8 cellular contexts compared by ENCODE assay signal in the genomic region with DNA sequence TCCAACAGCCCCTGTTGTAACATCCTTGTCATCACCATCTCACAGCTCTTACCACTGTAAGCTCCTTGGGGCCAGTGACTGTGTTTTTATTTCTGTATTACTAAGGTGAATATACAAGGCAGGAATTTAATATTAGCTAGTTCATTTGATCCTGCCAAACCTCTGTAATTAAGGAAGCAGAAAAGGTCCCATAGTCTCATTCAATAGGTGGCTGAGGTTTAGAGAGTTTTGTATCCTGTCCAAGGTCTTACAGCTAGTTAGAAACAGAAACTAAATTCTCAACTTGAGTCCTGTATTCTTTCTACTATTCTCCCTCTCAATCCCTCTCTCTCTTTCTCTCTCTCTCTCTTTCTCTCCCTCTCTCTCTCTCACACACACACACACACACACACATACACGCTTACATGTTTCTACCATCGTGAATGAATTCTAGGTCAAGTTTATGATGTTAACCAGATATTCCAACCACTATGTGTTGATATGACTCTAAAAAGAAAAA. TPM values are rescaled to one million over a fixed set of nuclear protein-coding genes. Genes with fewer than 3 reads are reported as not detected.
DNase-seq lines count a peak whose midpoint lies in the region; ATAC-seq lines count a peak whose summit lies in the region.

No MANE protein-coding gene starts in this region.

- H3K36me3 ChIP-seq in stomach smooth muscle (ENCODE audit: control insufficient read depth in 2 of 2, insufficient read depth in 2 of 2, low read length in 2 of 2): no peaks in the 10 kb centered on the region

- peaks cover 20% of the 10 kb centered on the region for H3K36me3 Mint-ChIP-seq in activated CD4-positive, alpha-beta T cell treated with anti-CD3 and anti-CD28 coated beads, Interleukin-2, amount 10 ng/mL, durations not matched to agents 7 days and 5 days (ENCODE audit: low read depth)
- H3K36me3 Mint-ChIP-seq in activated CD4-positive, alpha-beta memory T cell treated with anti-CD3 and anti-CD28 coated beads for 36 hours: peaks cover 3% of the 10 kb centered on the region

- H3K27me3 ChIP-seq in stomach smooth muscle (ENCODE audit: control insufficient read depth in 1 of 2, insufficient read depth in 2 of 2, low read length in 2 of 2): no peaks in the 10 kb centered on the region

- H3K27ac Mint-ChIP-seq in activated CD4-positive, alpha-beta T cell treated with anti-CD3 and anti-CD28 coated beads, Interleukin-2, amount 10 ng/mL, durations not matched to agents 7 days and 5 days: peak overlapping the region; percentile 97
- peak overlapping the region; percentile 88 for H3K27ac Mint-ChIP-seq in activated CD4-positive, alpha-beta memory T cell treated with anti-CD3 and anti-CD28 coated beads for 36 hours

- H3K9me3 Mint-ChIP-seq in activated CD4-positive, alpha-beta T cell treated with anti-CD3 and anti-CD28 coated beads, Interleukin-2, amount 10 ng/mL, durations not matched to agents 7 days and 5 days: no peaks in the 10 kb centered on the region
- H3K9me3 Mint-ChIP-seq in activated CD4-positive, alpha-beta memory T cell treated with anti-CD3 and anti-CD28 coated beads for 36 hours: no peaks in the 10 kb centered on the region

- CTCF ChIA-PET in activated CD4-positive, alpha-beta T cell treated with anti-CD3 and anti-CD28 coated beads, Interleukin-2, amount 10 ng/mL, durations not matched to agents 7 days and 5 days (lab: Charles Lee): interaction anchor here (0.6 to 2.9 kb wide), 9 partner anchors 10 to 562 kb away, joined by 3 to 11 read pairs (median 4); partner anchors contain the start of genes CAPS2, GLIPR1L1 and KRR1
- CTCF ChIA-PET in activated CD4-positive, alpha-beta memory T cell treated with anti-CD3 and anti-CD28 coated beads for 36 hours (lab: Charles Lee): interaction anchor here (0.6 to 3.1 kb wide), 5 partner anchors 9 to 455 kb away, joined by 3 to 22 read pairs (median 3); partner anchors contain the start of genes GLIPR1L1 and GLIPR1L2

- no peaks in the 10 kb centered on the region for H3K27me3 Mint-ChIP-seq in activated CD4-positive, alpha-beta T cell treated with anti-CD3 and anti-CD28 coated beads, Interleukin-2, amount 10 ng/mL, durations not matched to agents 7 days and 5 days
- H3K27me3 Mint-ChIP-seq in activated CD4-positive, alpha-beta memory T cell treated with anti-CD3 and anti-CD28 coated beads for 36 hours: peaks cover 1% of the 10 kb centered on the region

- H3K4me3 ChIP-seq in stomach smooth muscle (ENCODE audit: low read length in 2 of 2): peak overlapping the region; percentile 63 to 81

- H3K4me1 ChIP-seq in stomach smooth muscle (ENCODE audit: control insufficient read depth, insufficient read depth, low read length): peaks cover 14% of the 10 kb centered on the region

- H3K9ac ChIP-seq in stomach smooth muscle (ENCODE audit: low read length in 2 of 2): peak overlapping the region; percentile 74 to 83

- ATAC-seq in HG03064 (IDR thresholded peaks at IDR 0.05; ENCODE audit: low read depth, unreplicated experiment): peak; percentile 35

- POLR2A ChIA-PET in activated CD4-positive, alpha-beta T cell treated with anti-CD3 and anti-CD28 coated beads, Interleukin-2, amount 10 ng/mL, durations not matched to agents 7 days and 5 days (lab: Charles Lee): interaction anchor here (1.2 kb wide), 1 partner anchor 89 kb away, joined by 9 read pairs; the partner anchor contains the start of gene GLIPR1L2
- POLR2A ChIA-PET in activated CD4-positive, alpha-beta memory T cell treated with anti-CD3 and anti-CD28 coated beads for 36 hours (lab: Charles Lee): interaction anchor here (1.0 to 3.2 kb wide), 5 partner anchors 9 to 604 kb away, joined by 3 to 10 read pairs (median 4); partner anchors contain the start of genes NAP1L1 and PHLDA1

- intact Hi-C loops in activated CD4-positive, alpha-beta memory T cell treated with anti-CD3 and anti-CD28 coated beads for 36 hours (cut with micrococcal nuclease): loop anchor here (1.0 to 10.0 kb wide), 18 partner anchors 9 to 1079 kb away; partner anchors contain the start of genes ATXN7L3B, GLIPR1L2, KRR1 and NAP1L1

- peaks cover 74% of the 10 kb centered on the region for H3K4me1 Mint-ChIP-seq in activated CD4-positive, alpha-beta T cell treated with anti-CD3 and anti-CD28 coated beads, Interleukin-2, amount 10 ng/mL, durations not matched to agents 7 days and 5 days
- H3K4me1 Mint-ChIP-seq in activated CD4-positive, alpha-beta memory T cell treated with anti-CD3 and anti-CD28 coated beads for 36 hours (ENCODE audit: low read depth): peaks cover 82% of the 10 kb centered on the region

- DNase-seq in activated CD4-positive, alpha-beta T cell treated with anti-CD3 and anti-CD28 coated beads, Interleukin-2, amount 10 ng/mL, durations not matched to agents 7 days and 5 days: no peak
- DNase-seq in activated CD4-positive, alpha-beta T cell treated with anti-CD3 and anti-CD28 coated beads, Interleukin-2, amount 50 U/mL, for 4 hours: no peak
- no peak for DNase-seq in activated CD4-positive, alpha-beta memory T cell treated with anti-CD3 and anti-CD28 coated beads for 36 hours
- DNase-seq in iris pigment epithelial cell (ENCODE audit: low read depth) (peak; percentile 74), NCI-H2196 (lab: John Stamatoyannopoulos, UW; ENCODE audit: unreplicated experiment) (no peak), GDM1 (lab: John Stamatoyannopoulos, UW) (no peak)

- no peaks in the 10 kb centered on the region for H3K9me3 ChIP-seq in stomach smooth muscle (ENCODE audit: control insufficient read depth in 2 of 2, low read length in 2 of 2)

- peak overlapping the region; percentile 70 for H3K27ac ChIP-seq in stomach smooth muscle (ENCODE audit: low read length)

- H3K4me3 Mint-ChIP-seq in activated CD4-positive, alpha-beta T cell treated with anti-CD3 and anti-CD28 coated beads, Interleukin-2, amount 10 ng/mL, durations not matched to agents 7 days and 5 days: peak overlapping the region; percentile 91
- H3K4me3 Mint-ChIP-seq in activated CD4-positive, alpha-beta memory T cell treated with anti-CD3 and anti-CD28 coated beads for 36 hours: peak overlapping the region; percentile 89

RNA-seq across cellular contexts. Expression of gene GLIPR1, which starts 0.5 kb away (rescaled TPM):
- 10 to 100 TPM; 35.2 to 43.6 TPM for total RNA-seq in activated CD4-positive, alpha-beta T cell treated with anti-CD3 and anti-CD28 coated beads, Interleukin-2, amount 10 ng/mL, durations not matched to agents 7 days and 5 days
- 1 to 10 TPM; 5.8 to 6.8 TPM for total RNA-seq in activated CD4-positive, alpha-beta memory T cell treated with anti-CD3 and anti-CD28 coated beads for 36 hours

RNA-seq across cellular contexts. Expression of gene KRR1, which starts 31.4 kb away (rescaled TPM):
- 10 to 100 TPM; 72.6 to 75.3 TPM for total RNA-seq in activated CD4-positive, alpha-beta T cell treated with anti-CD3 and anti-CD28 coated beads, Interleukin-2, amount 10 ng/mL, durations not matched to agents 7 days and 5 days
- 100 to 1,000 TPM in 1 of 2 experiments, 10 to 100 TPM in 1; 96.6 to 106 TPM for total RNA-seq in activated CD4-positive, alpha-beta memory T cell treated with anti-CD3 and anti-CD28 coated beads for 36 hours

Comparison
In these comparisons a context has a peak if more than half of its experiments do, and no peak if none do; other contexts are left out.
1. RNA of gene GLIPR1, which starts 0.5 kb away (total RNA-seq): 35.2 to 43.6 TPM in activated CD4-positive, alpha-beta T cell treated with anti-CD3 and anti-CD28 coated beads, Interleukin-2, amount 10 ng/mL, durations not matched to agents 7 days and 5 days; 5.8 to 6.8 TPM in activated CD4-positive, alpha-beta memory T cell treated with anti-CD3 and anti-CD28 coated beads for 36 hours; every median in the first group is over 4 times any median in the second.